Comparison of ENCODE assay signal across 1 cellular context in the genomic region with DNA sequence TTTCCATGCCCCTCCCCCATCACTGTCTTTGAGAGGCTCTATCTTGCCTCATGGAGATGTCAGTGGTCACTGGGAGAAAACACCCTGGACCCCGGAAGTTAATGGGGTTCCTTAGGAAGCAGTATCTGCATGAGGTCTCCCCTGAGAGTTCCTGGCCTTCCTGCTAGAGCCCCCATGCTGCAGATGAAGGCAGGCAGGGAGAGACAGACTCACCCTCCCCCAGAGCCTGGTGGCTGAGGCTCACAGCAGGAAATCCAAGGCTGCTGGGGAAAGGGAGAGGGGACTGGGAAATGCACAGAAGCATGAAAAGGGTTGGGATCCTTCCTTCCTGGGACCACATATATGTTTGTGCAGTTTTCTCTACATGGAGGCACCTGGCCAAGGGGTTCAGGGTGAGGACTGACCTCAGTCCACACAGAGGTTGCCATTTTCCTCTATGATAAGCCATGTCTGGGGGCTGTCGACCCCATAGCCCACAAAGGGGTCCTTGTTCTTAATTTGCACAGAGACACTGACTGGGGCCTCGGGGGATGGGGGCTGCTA.
TF ChIP-seq lines count a peak whose summit lies in the region.

No MANE protein-coding gene starts in this region.

TF ChIP-seq in HepG2, 621 proteins besides CTCF, POLR2A, EP300 and RAD21 (continued from another document):
- TF ChIP-seq, protein P1, sequence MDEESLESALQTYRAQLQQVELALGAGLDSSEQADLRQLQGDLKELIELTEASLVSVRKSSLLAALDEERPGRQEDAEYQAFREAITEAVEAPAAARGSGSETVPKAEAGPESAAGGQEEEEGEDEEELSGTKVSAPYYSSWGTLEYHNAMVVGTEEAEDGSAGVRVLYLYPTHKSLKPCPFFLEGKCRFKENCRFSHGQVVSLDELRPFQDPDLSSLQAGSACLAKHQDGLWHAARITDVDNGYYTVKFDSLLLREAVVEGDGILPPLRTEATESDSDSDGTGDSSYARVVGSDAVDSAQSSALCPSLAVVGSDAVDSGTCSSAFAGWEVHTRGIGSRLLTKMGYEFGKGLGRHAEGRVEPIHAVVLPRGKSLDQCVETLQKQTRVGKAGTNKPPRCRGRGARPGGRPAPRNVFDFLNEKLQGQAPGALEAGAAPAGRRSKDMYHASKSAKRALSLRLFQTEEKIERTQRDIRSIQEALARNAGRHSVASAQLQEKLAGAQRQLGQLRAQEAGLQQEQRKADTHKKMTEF (CRISPR knock-in tag; IDR thresholded peaks at IDR 0.05): no peak
- no peak for TF ChIP-seq NFIC (IDR thresholded peaks at IDR 0.05; ENCODE audit: low read length)
- TF ChIP-seq, protein P2, sequence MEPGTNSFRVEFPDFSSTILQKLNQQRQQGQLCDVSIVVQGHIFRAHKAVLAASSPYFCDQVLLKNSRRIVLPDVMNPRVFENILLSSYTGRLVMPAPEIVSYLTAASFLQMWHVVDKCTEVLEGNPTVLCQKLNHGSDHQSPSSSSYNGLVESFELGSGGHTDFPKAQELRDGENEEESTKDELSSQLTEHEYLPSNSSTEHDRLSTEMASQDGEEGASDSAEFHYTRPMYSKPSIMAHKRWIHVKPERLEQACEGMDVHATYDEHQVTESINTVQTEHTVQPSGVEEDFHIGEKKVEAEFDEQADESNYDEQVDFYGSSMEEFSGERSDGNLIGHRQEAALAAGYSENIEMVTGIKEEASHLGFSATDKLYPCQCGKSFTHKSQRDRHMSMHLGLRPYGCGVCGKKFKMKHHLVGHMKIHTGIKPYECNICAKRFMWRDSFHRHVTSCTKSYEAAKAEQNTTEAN (CRISPR knock-in tag; conservative IDR thresholded peaks at IDR 0.05): no peak
